ENCODE assay signal across 8 cellular contexts in genomic region chr14:34540181-34541059, GRCh38. TPM values are rescaled to one million over a fixed set of nuclear protein-coding genes. Genes with fewer than 3 reads are reported as not detected.
DNase-seq lines count a peak whose midpoint lies in the region; TF ChIP-seq lines count a peak whose summit lies in the region.
"Not testable (repeated sequence)": the region's sequence is repeated elsewhere in the genome, so short reads cannot be mapped to it uniquely, and the experiment has no call there.

No MANE protein-coding gene starts in this region.

- H3K9me3 Mint-ChIP-seq in activated naive CD8-positive, alpha-beta T cell treated with anti-CD3 and anti-CD28 coated beads for 36 hours; nephron; stimulated activated naive CD8-positive, alpha-beta T cell treated with anti-CD3 and anti-CD28 coated beads, Interleukin-15, Interleukin-2, amounts not matched to agents 100 ng/mL and 50 ng/mL, for 24 hours: not testable (repeated sequence)

- H3K36me3 ChIP-seq in HEK293 (ENCODE audit: control insufficient read depth in 2 of 2, insufficient read depth in 1 of 2, low read length in 2 of 2) = peaks cover 11 to 13% of the 10 kb centered on the region in 2 experiments; a peak in 2 of 3 replicates
- not testable (repeated sequence) for H3K36me3 ChIP-seq in SK-N-MC (ENCODE audit: insufficient read depth, low read length); effector memory CD4-positive, alpha-beta T cell (ENCODE audit: control insufficient read depth, insufficient read depth, low read length); iPS-18a (ENCODE audit: control insufficient read depth, low read depth, low read length)

- peak overlapping the region; percentile 99 for H3K4me3 Mint-ChIP-seq in activated naive CD8-positive, alpha-beta T cell treated with anti-CD3 and anti-CD28 coated beads for 36 hours
- H3K4me3 Mint-ChIP-seq in nephron = peak overlapping the region; percentile 98 to 100 (median 99)
- H3K4me3 Mint-ChIP-seq in stimulated activated naive CD8-positive, alpha-beta T cell treated with anti-CD3 and anti-CD28 coated beads, Interleukin-15, Interleukin-2, amounts not matched to agents 100 ng/mL and 50 ng/mL, for 24 hours = peak overlapping the region; percentile 98

- not testable (repeated sequence) for H3K9me3 ChIP-seq in HEK293 (ENCODE audit: control insufficient read depth, insufficient read depth, low read depth, low read length); SK-N-MC (ENCODE audit: low read depth, low read length); effector memory CD4-positive, alpha-beta T cell (ENCODE audit: control insufficient read depth, low read length); iPS-18a (ENCODE audit: control insufficient read depth, low read depth, low read length)

- H3K27me3 Mint-ChIP-seq in activated naive CD8-positive, alpha-beta T cell treated with anti-CD3 and anti-CD28 coated beads for 36 hours; nephron (ENCODE audit: low read depth); stimulated activated naive CD8-positive, alpha-beta T cell treated with anti-CD3 and anti-CD28 coated beads, Interleukin-15, Interleukin-2, amounts not matched to agents 100 ng/mL and 50 ng/mL, for 24 hours: not testable (repeated sequence)

- H3K9ac ChIP-seq in SK-N-MC (ENCODE audit: insufficient read length) (peak overlapping the region; percentile 51), iPS-18a (ENCODE audit: low read length) (peak overlapping the region; percentile 94)

- peaks cover 23% of the 10 kb centered on the region for H3K4me1 Mint-ChIP-seq in activated naive CD8-positive, alpha-beta T cell treated with anti-CD3 and anti-CD28 coated beads for 36 hours
- peaks cover 18% of the 10 kb centered on the region for H3K4me1 Mint-ChIP-seq in nephron
- peaks cover 34% of the 10 kb centered on the region for H3K4me1 Mint-ChIP-seq in stimulated activated naive CD8-positive, alpha-beta T cell treated with anti-CD3 and anti-CD28 coated beads, Interleukin-15, Interleukin-2, amounts not matched to agents 100 ng/mL and 50 ng/mL, for 24 hours (ENCODE audit: low read depth)

- peak overlapping the region; percentile 99 for H3K27ac Mint-ChIP-seq in activated naive CD8-positive, alpha-beta T cell treated with anti-CD3 and anti-CD28 coated beads for 36 hours
- H3K27ac Mint-ChIP-seq in nephron = peak overlapping the region; percentile 95 to 98 (median 98)
- peak overlapping the region; percentile 97 for H3K27ac Mint-ChIP-seq in stimulated activated naive CD8-positive, alpha-beta T cell treated with anti-CD3 and anti-CD28 coated beads, Interleukin-15, Interleukin-2, amounts not matched to agents 100 ng/mL and 50 ng/mL, for 24 hours

- not testable (repeated sequence) for H3K36me3 Mint-ChIP-seq in activated naive CD8-positive, alpha-beta T cell treated with anti-CD3 and anti-CD28 coated beads for 36 hours; nephron (ENCODE audit: low read depth); stimulated activated naive CD8-positive, alpha-beta T cell treated with anti-CD3 and anti-CD28 coated beads, Interleukin-15, Interleukin-2, amounts not matched to agents 100 ng/mL and 50 ng/mL, for 24 hours (ENCODE audit: low read depth)

- H3K27ac ChIP-seq in HEK293 (ENCODE audit: extremely low read depth, low read depth, low read length) (peak overlapping the region; percentile 21; the same call in 1 of the 2 replicates), SK-N-MC (0 out of 2 replicates have a peak overlapping the region, but pooled peaks have one; percentile 25), iPS-18a (ENCODE audit: low read length) (peak overlapping the region; percentile 43)
- H3K27ac ChIP-seq in effector memory CD4-positive, alpha-beta T cell (ENCODE audit: insufficient read depth, low read length, poor library complexity, severe bottlenecking) = peak overlapping the region; percentile 93

- DNase-seq in AG09309 (ENCODE audit: low read depth); SK-N-MC (ENCODE audit: low read depth, low spot score); activated naive CD8-positive, alpha-beta T cell treated with anti-CD3 and anti-CD28 coated beads for 36 hours; effector memory CD4-positive, alpha-beta T cell: not testable (repeated sequence)

- POLR2A ChIA-PET in HEK293 (lab: Yijun Ruan, JAX) = not testable (repeated sequence)

- H3K4me3 ChIP-seq in AG09309 (ENCODE audit: control insufficient read depth, low read depth, low read length) = peak overlapping the region; percentile 74
- H3K4me3 ChIP-seq in HEK293 (ENCODE audit: low read depth, low read length) = not testable (repeated sequence)
- H3K4me3 ChIP-seq in SK-N-MC = peak overlapping the region; percentile 94
- H3K4me3 ChIP-seq in effector memory CD4-positive, alpha-beta T cell (ENCODE audit: insufficient read depth, low read depth, low read length, poor library complexity, severe bottlenecking) = peak overlapping the region; percentile 77
- H3K4me3 ChIP-seq in iPS-18a (ENCODE audit: low read length) = peak overlapping the region; percentile 96

- CTCF ChIA-PET in HEK293 (lab: Yijun Ruan, JAX) = not testable (repeated sequence)

- not testable (repeated sequence) for TF ChIP-seq CTCF in AG09309 (IDR thresholded peaks at IDR 0.05; ENCODE audit: control insufficient read depth, insufficient read depth, low read depth, low read length, missing control alignments); HEK293 (tag by site-specific recombination; IDR thresholded peaks at IDR 0.05); nephron (IDR thresholded peaks at IDR 0.05; ENCODE audit: unreplicated experiment in 3 of 3)

- H3K4me1 ChIP-seq in HEK293 (ENCODE audit: control insufficient read depth, insufficient read depth, low read length); iPS-18a (ENCODE audit: control insufficient read depth, low read depth, low read length): not testable (repeated sequence)
- peaks cover 14% of the 10 kb centered on the region for H3K4me1 ChIP-seq in effector memory CD4-positive, alpha-beta T cell (ENCODE audit: control insufficient read depth, insufficient read depth, low read length, poor library complexity, severe bottlenecking)

- not testable (repeated sequence) for H3K27me3 ChIP-seq in effector memory CD4-positive, alpha-beta T cell (replicated peaks; ENCODE audit: control insufficient read depth, insufficient read depth, low read length, poor library complexity, severe bottlenecking); iPS-18a (ENCODE audit: control insufficient read depth, insufficient read depth, low read length)

TF ChIP-seq in HEK293, 187 proteins besides CTCF, POLR2A, EP300 and RAD21:
- 0 out of 2 replicates have a peak, but pooled peaks have one; percentile 11 for TF ChIP-seq ZNF2 (tag by site-specific recombination; IDR thresholded peaks at IDR 0.05)

RNA-seq across cellular contexts. Expression of gene EAPP, which starts 0.9 kb away (rescaled TPM):
- total RNA-seq in activated naive CD8-positive, alpha-beta T cell treated with anti-CD3 and anti-CD28 coated beads for 36 hours = 10 to 100 TPM; 38.6 to 39.2 TPM

Comparison
In these comparisons a context has a peak if more than half of its experiments do, and no peak if none do; other contexts are left out.
1. H3K27ac ChIP-seq: peak in every context shown above with its lines; median percentile 93 in effector memory CD4-positive, alpha-beta T cell; 43 in iPS-18a; 25 in SK-N-MC; 21 in HEK293.